ENCODE assay signal across 9 cellular contexts in genomic region chrX:69028006-69028760, GRCh38.
DNase-seq lines count a peak whose midpoint lies in the region; ATAC-seq and TF ChIP-seq lines count a peak whose summit lies in the region.
"Had no signal": no experiment of that assay in that cellular context is flagged by ENCODE, and none has a peak within 500 bp of the region (broad histone marks: within the 10 kb centered on the region; RNA-seq: fewer than 3 reads in every experiment).

No MANE protein-coding gene starts in this region.

- ATAC-seq in HG03025 (IDR thresholded peaks at IDR 0.05; ENCODE audit: low FRiP score, unreplicated experiment): peak; percentile 93

- no peaks in the 10 kb centered on the region for H3K9me3 Mint-ChIP-seq in activated CD4-positive, alpha-beta T cell treated with anti-CD3 and anti-CD28 coated beads, Interleukin-2, amount 10 ng/mL, durations not matched to agents 24 days and 14 days

- TF ChIP-seq CTCF in suprapubic skin (IDR thresholded peaks at IDR 0.05): no peak

- H3K4me1 ChIP-seq in suprapubic skin: peaks cover 24% of the 10 kb centered on the region

- no peak for TF ChIP-seq POLR2A in suprapubic skin (IDR thresholded peaks at IDR 0.05)

- H3K27ac ChIP-seq in suprapubic skin: peak overlapping the region; percentile 21

- H3K36me3 Mint-ChIP-seq in activated CD4-positive, alpha-beta T cell treated with anti-CD3 and anti-CD28 coated beads, Interleukin-2, amount 10 ng/mL, durations not matched to agents 24 days and 14 days (ENCODE audit: low read depth): no peaks in the 10 kb centered on the region

- intact Hi-C loops in activated CD4-positive, alpha-beta T cell treated with anti-CD3 and anti-CD28 coated beads, Interleukin-2, amount 10 ng/mL, durations not matched to agents 24 days and 14 days (cut with micrococcal nuclease): no loop called here

- peak; percentile 8 for DNase-seq in activated CD4-positive, alpha-beta T cell treated with anti-CD3 and anti-CD28 coated beads, Interleukin-2, amount 10 ng/mL, durations not matched to agents 24 days and 14 days
- no peak for DNase-seq in activated CD4-positive, alpha-beta T cell treated with anti-CD3 and anti-CD28 coated beads for 4 hours
- DNase-seq in SKM-1 (lab: John Stamatoyannopoulos, UW; ENCODE audit: unreplicated experiment): peak; percentile 1
- DNase-seq in suprapubic skin (ENCODE audit: low spot score in 2 of 2): no peak
- no peak for DNase-seq in UCSD-AML1 (lab: John Stamatoyannopoulos, UW; ENCODE audit: unreplicated experiment)
- DNase-seq in A172 (ENCODE audit: low spot score): no peak
- no peak for DNase-seq in stimulated activated CD4-positive, alpha-beta T cell treated with anti-CD3 and anti-CD28 coated beads, Interleukin-1b, Interleukin-23, amount 100 ng/mL, for 48 hours
- DNase-seq: ACHN had no signal

- no peaks in the 10 kb centered on the region for H3K9me3 ChIP-seq in suprapubic skin

- no peaks in the 10 kb centered on the region for H3K27me3 ChIP-seq in suprapubic skin

- WGBS in suprapubic skin: 63% methylated on average over 8 of the region's 8 CpGs

- no peak for TF ChIP-seq EP300 in suprapubic skin (IDR thresholded peaks at IDR 0.05)

- H3K36me3 ChIP-seq in suprapubic skin: no peaks in the 10 kb centered on the region

- H3K4me3 Mint-ChIP-seq in activated CD4-positive, alpha-beta T cell treated with anti-CD3 and anti-CD28 coated beads, Interleukin-2, amount 10 ng/mL, durations not matched to agents 24 days and 14 days: no peak overlapping the region

- no peaks in the 10 kb centered on the region for H3K27me3 Mint-ChIP-seq in activated CD4-positive, alpha-beta T cell treated with anti-CD3 and anti-CD28 coated beads, Interleukin-2, amount 10 ng/mL, durations not matched to agents 24 days and 14 days

- no peak overlapping the region for H3K27ac Mint-ChIP-seq in activated CD4-positive, alpha-beta T cell treated with anti-CD3 and anti-CD28 coated beads, Interleukin-2, amount 10 ng/mL, durations not matched to agents 24 days and 14 days

- no peak overlapping the region for H3K4me3 ChIP-seq in suprapubic skin

- no peaks in the 10 kb centered on the region for H3K4me1 Mint-ChIP-seq in activated CD4-positive, alpha-beta T cell treated with anti-CD3 and anti-CD28 coated beads, Interleukin-2, amount 10 ng/mL, durations not matched to agents 24 days and 14 days

Comparison
In these comparisons a context has a peak if more than half of its experiments do, and no peak if none do; other contexts are left out.
1. DNase-seq: peak in activated CD4-positive, alpha-beta T cell treated with anti-CD3 and anti-CD28 coated beads, Interleukin-2, amount 10 ng/mL, durations not matched to agents 24 days and 14 days (single experiment) and SKM-1 (single experiment); none in activated CD4-positive, alpha-beta T cell treated with anti-CD3 and anti-CD28 coated beads for 4 hours (0 of 2), suprapubic skin (0 of 2), UCSD-AML1 (single experiment), A172 (single experiment) and stimulated activated CD4-positive, alpha-beta T cell treated with anti-CD3 and anti-CD28 coated beads, Interleukin-1b, Interleukin-23, amount 100 ng/mL, for 48 hours (single experiment).